1 cellular context compared by ENCODE assay signal in genomic region chr11:102760355-102761035, GRCh38.
TF ChIP-seq lines count a peak whose summit lies in the region.

No MANE protein-coding gene starts in this region.

TF ChIP-seq in GM23338, 12 proteins besides CTCF, POLR2A, EP300 and RAD21 (continued from another document):
- no peak for TF ChIP-seq REST (IDR thresholded peaks at IDR 0.05; ENCODE audit: unreplicated experiment)
- no peak for TF ChIP-seq CREB1 (CRISPR knock-in tag; IDR thresholded peaks at IDR 0.05; ENCODE audit: low read depth)
